Comparison of ENCODE assay signal across 19 cellular contexts in genomic region chr20:47888351-47888750, GRCh38.
"Had no signal": no experiment of that assay in that cellular context is flagged by ENCODE, and none has a peak within 500 bp of the region (broad histone marks: within the 10 kb centered on the region; RNA-seq: fewer than 3 reads in every experiment).

No MANE protein-coding gene starts in this region.

- H3K27ac Mint-ChIP-seq: IgD-negative memory B cell had no signal

- DNase-seq: MM.1S, NCI-H1092 treated with DMSO at 0.1 percent for 48 hours, NCI-H1436, NCI-H187, NCI-H2029, NCI-H2081 treated with DMSO at 0.1 percent for 48 hours, NCI-H2171, NCI-H226, NCI-H446, NCI-H510A, NCI-H524 treated with DMSO at 0.1 percent for 48 hours, NCI-H69, NCI-H774, SHP77, SK-N-SH had no signal

- H3K4me1 Mint-ChIP-seq: IgD-negative memory B cell had no signal

- ATAC-seq: K562, Panc1 had no signal

- H3K9me3 Mint-ChIP-seq: IgD-negative memory B cell had no signal

- H3K36me3 Mint-ChIP-seq: IgD-negative memory B cell had no signal

- H3K27ac ChIP-seq: HL-60 had no signal

- H3K4me3 Mint-ChIP-seq: IgD-negative memory B cell had no signal
